13 cellular contexts compared by ENCODE assay signal in genomic region chrY:7415157-7415633, GRCh38.
"Had no signal": no experiment of that assay in that cellular context is flagged by ENCODE, and none has a peak within 500 bp of the region (broad histone marks: within the 10 kb centered on the region; RNA-seq: fewer than 3 reads in every experiment).

No MANE protein-coding gene starts in this region.

- H3K4me1 ChIP-seq: esophagus muscularis mucosa, right atrium auricular region, tibial nerve had no signal

- H3K36me3 ChIP-seq: esophagus muscularis mucosa, right atrium auricular region, tibial nerve had no signal

- H3K27ac Mint-ChIP-seq: activated naive CD4-positive, alpha-beta T cell treated with anti-CD3 and anti-CD28 coated beads for 36 hours; activated T-helper 17 cell treated with anti-CD3 and anti-CD28 coated beads, Interleukin-2, amount 50 U/mL, for 72 hours; natural killer cell had no signal

- H3K27ac ChIP-seq: esophagus muscularis mucosa, hepatocyte, right atrium auricular region, tibial nerve had no signal

- H3K4me3 Mint-ChIP-seq: activated naive CD4-positive, alpha-beta T cell treated with anti-CD3 and anti-CD28 coated beads for 36 hours; activated T-helper 17 cell treated with anti-CD3 and anti-CD28 coated beads, Interleukin-2, amount 50 U/mL, for 72 hours; natural killer cell had no signal

- H3K9me3 ChIP-seq: esophagus muscularis mucosa, right atrium auricular region, tibial nerve had no signal

- H3K36me3 Mint-ChIP-seq: natural killer cell had no signal

- H3K9me3 Mint-ChIP-seq: activated naive CD4-positive, alpha-beta T cell treated with anti-CD3 and anti-CD28 coated beads for 36 hours; activated T-helper 17 cell treated with anti-CD3 and anti-CD28 coated beads, Interleukin-2, amount 50 U/mL, for 72 hours; natural killer cell had no signal

- H3K27me3 ChIP-seq: esophagus muscularis mucosa, hepatocyte, right atrium auricular region, tibial nerve had no signal

- H2AFZ ChIP-seq: hepatocyte had no signal

- H3K27me3 Mint-ChIP-seq: activated T-helper 17 cell treated with anti-CD3 and anti-CD28 coated beads, Interleukin-2, amount 50 U/mL, for 72 hours had no signal

- H3K79me2 ChIP-seq: hepatocyte had no signal

- DNase-seq: activated CD4-positive, alpha-beta T cell treated with anti-CD3 and anti-CD28 coated beads for 48 hours; activated naive CD4-positive, alpha-beta T cell treated with anti-CD3 and anti-CD28 coated beads for 36 hours; activated T-cell treated with anti-CD3 and anti-CD28 coated beads for 4 hours; kidney glomerular epithelial cell; natural killer cell; T-helper 1 cell had no signal

- H3K4me1 Mint-ChIP-seq: activated T-helper 17 cell treated with anti-CD3 and anti-CD28 coated beads, Interleukin-2, amount 50 U/mL, for 72 hours; natural killer cell had no signal

- H3K4me2 ChIP-seq: hepatocyte, smooth muscle cell had no signal

- H3K4me3 ChIP-seq: esophagus muscularis mucosa, hepatocyte, lung, right atrium auricular region, smooth muscle cell, tibial nerve had no signal

- ATAC-seq: activated T-helper 17 cell treated with anti-CD3 and anti-CD28 coated beads, Interleukin-2, amount 50 U/mL, for 72 hours; natural killer cell had no signal
